Comparison of ENCODE assay signal across 8 cellular contexts in genomic region chr11:72751293-72752087, GRCh38. TPM values are rescaled to one million over a fixed set of nuclear protein-coding genes. Genes with fewer than 3 reads are reported as not detected.
DNase-seq lines count a peak whose midpoint lies in the region; ATAC-seq and TF ChIP-seq lines count a peak whose summit lies in the region.

No MANE protein-coding gene starts in this region.

- no peaks in the 10 kb centered on the region for H3K36me3 ChIP-seq in right atrium auricular region

- CTCF ChIA-PET in WTC11 (lab: Charles Lee) = interaction anchor here (0.6 to 1.3 kb wide), 2 partner anchors 26 to 36 kb away, joined by 3 to 6 read pairs; no protein-coding TSS in a partner anchor

- H3K27me3 Mint-ChIP-seq in WTC11 (ENCODE audit: low read depth) = peaks cover 10% of the 10 kb centered on the region
- no peaks in the 10 kb centered on the region for H3K27me3 Mint-ChIP-seq in stimulated activated naive B cell treated with anti-CD40 and anti-IgM and Interleukin-4, amounts not matched to agents 10 μg/mL and 1 μg/mL and 100 μg/mL, for 72 hours

- no peaks in the 10 kb centered on the region for H3K9me3 Mint-ChIP-seq in WTC11
- no peaks in the 10 kb centered on the region for H3K9me3 Mint-ChIP-seq in stimulated activated naive B cell treated with anti-CD40 and anti-IgM and Interleukin-4, amounts not matched to agents 10 μg/mL and 1 μg/mL and 100 μg/mL, for 72 hours

- peak; percentile 13 for DNase-seq in activated gamma-delta T cell treated with anti-CD3 and anti-CD28 coated beads, Interleukin-2, amount 50 U/mL, for 16 hours (ENCODE audit: low read depth)
- DNase-seq in activated gamma-delta T cell treated with Interleukin-2 at 50 U/mL for 16 hours (no peak), WTC11 (ENCODE audit: low spot score) (no peak), right atrium auricular region (ENCODE audit: low spot score) (no peak), NCI-H1436 treated with DMSO at 0.1 percent for 48 hours (lab: John Stamatoyannopoulos, UW) (no peak), NCI-H524 treated with DMSO at 0.1 percent for 48 hours (lab: John Stamatoyannopoulos, UW) (no peak), GOT3 (lab: John Stamatoyannopoulos, UW) (no peak)
- no peak for DNase-seq in stimulated activated naive B cell treated with anti-CD40 and anti-IgM and Interleukin-4, amounts not matched to agents 10 μg/mL and 1 μg/mL and 100 μg/mL, for 72 hours

- POLR2A ChIA-PET in WTC11 (lab: Charles Lee) = no interaction called here

- no peaks in the 10 kb centered on the region for H3K27me3 ChIP-seq in right atrium auricular region

- H3K27ac ChIP-seq in right atrium auricular region = peak overlapping the region; percentile 24 to 76

- H3K4me1 Mint-ChIP-seq in WTC11 = peaks cover 40% of the 10 kb centered on the region
- peaks cover 47 to 65% of the 10 kb centered on the region in 2 donors for H3K4me1 Mint-ChIP-seq in stimulated activated naive B cell treated with anti-CD40 and anti-IgM and Interleukin-4, amounts not matched to agents 10 μg/mL and 1 μg/mL and 100 μg/mL, for 72 hours

- peaks cover 0 to 24% of the 10 kb centered on the region in 2 donors for H3K4me1 ChIP-seq in right atrium auricular region

- ATAC-seq in WTC11 = no peak; the same call in 1 of the 2 replicates
- ATAC-seq in stimulated activated naive B cell treated with anti-CD40 and anti-IgM and Interleukin-4, amounts not matched to agents 10 μg/mL and 1 μg/mL and 100 μg/mL, for 72 hours (replicated peaks) = peak in 1 of 2 donors; percentile 8

- H3K4me3 Mint-ChIP-seq in WTC11 = peak overlapping the region; percentile 93
- H3K4me3 Mint-ChIP-seq in stimulated activated naive B cell treated with anti-CD40 and anti-IgM and Interleukin-4, amounts not matched to agents 10 μg/mL and 1 μg/mL and 100 μg/mL, for 72 hours = peak overlapping the region; percentile 88 to 91

- TF ChIP-seq CTCF in WTC11 (IDR thresholded peaks at IDR 0.05) (no peak), right atrium auricular region (IDR thresholded peaks at IDR 0.05) (no peak)

- H3K4me3 ChIP-seq in right atrium auricular region = peak overlapping the region; percentile 59 to 60

- H3K36me3 Mint-ChIP-seq in WTC11 = peaks cover 8% of the 10 kb centered on the region; the same call in 1 of the 2 replicates
- H3K36me3 Mint-ChIP-seq in stimulated activated naive B cell treated with anti-CD40 and anti-IgM and Interleukin-4, amounts not matched to agents 10 μg/mL and 1 μg/mL and 100 μg/mL, for 72 hours = peaks cover 3 to 22% of the 10 kb centered on the region in 2 donors

- no peak overlapping the region; the same call in 1 of the 2 replicates for H3K27ac Mint-ChIP-seq in WTC11
- peak overlapping the region; percentile 81 for H3K27ac Mint-ChIP-seq in stimulated activated naive B cell treated with anti-CD40 and anti-IgM and Interleukin-4, amounts not matched to agents 10 μg/mL and 1 μg/mL and 100 μg/mL, for 72 hours

- no peaks in the 10 kb centered on the region for H3K9me3 ChIP-seq in right atrium auricular region

TF ChIP-seq in WTC11, 78 proteins besides CTCF, POLR2A, EP300 and RAD21:
- TF ChIP-seq, protein P1, sequence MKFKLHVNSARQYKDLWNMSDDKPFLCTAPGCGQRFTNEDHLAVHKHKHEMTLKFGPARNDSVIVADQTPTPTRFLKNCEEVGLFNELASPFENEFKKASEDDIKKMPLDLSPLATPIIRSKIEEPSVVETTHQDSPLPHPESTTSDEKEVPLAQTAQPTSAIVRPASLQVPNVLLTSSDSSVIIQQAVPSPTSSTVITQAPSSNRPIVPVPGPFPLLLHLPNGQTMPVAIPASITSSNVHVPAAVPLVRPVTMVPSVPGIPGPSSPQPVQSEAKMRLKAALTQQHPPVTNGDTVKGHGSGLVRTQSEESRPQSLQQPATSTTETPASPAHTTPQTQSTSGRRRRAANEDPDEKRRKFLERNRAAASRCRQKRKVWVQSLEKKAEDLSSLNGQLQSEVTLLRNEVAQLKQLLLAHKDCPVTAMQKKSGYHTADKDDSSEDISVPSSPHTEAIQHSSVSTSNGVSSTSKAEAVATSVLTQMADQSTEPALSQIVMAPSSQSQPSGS (CRISPR knock-in tag; IDR thresholded peaks at IDR 0.05; ENCODE audit: borderline replicate concordance, low read depth) = no peak
- no peak for TF ChIP-seq ZNF219 (CRISPR knock-in tag; IDR thresholded peaks at IDR 0.05; ENCODE audit: borderline replicate concordance)
- TF ChIP-seq, protein P2, sequence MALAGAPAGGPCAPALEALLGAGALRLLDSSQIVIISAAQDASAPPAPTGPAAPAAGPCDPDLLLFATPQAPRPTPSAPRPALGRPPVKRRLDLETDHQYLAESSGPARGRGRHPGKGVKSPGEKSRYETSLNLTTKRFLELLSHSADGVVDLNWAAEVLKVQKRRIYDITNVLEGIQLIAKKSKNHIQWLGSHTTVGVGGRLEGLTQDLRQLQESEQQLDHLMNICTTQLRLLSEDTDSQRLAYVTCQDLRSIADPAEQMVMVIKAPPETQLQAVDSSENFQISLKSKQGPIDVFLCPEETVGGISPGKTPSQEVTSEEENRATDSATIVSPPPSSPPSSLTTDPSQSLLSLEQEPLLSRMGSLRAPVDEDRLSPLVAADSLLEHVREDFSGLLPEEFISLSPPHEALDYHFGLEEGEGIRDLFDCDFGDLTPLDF (CRISPR knock-in tag; IDR thresholded peaks at IDR 0.05) = no peak
- TF ChIP-seq TP53 (CRISPR knock-in tag; IDR thresholded peaks at IDR 0.05) = no peak
- no peak for TF ChIP-seq ZNF263 (CRISPR knock-in tag; IDR thresholded peaks at IDR 0.05; ENCODE audit: low read depth)
- TF ChIP-seq, protein P3, sequence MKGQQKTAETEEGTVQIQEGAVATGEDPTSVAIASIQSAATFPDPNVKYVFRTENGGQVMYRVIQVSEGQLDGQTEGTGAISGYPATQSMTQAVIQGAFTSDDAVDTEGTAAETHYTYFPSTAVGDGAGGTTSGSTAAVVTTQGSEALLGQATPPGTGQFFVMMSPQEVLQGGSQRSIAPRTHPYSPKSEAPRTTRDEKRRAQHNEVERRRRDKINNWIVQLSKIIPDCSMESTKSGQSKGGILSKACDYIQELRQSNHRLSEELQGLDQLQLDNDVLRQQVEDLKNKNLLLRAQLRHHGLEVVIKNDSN (CRISPR knock-in tag; IDR thresholded peaks at IDR 0.05) = no peak
- TF ChIP-seq ZNF512 (CRISPR knock-in tag; IDR thresholded peaks at IDR 0.05; ENCODE audit: borderline replicate concordance) = no peak
- TF ChIP-seq CREB1 (CRISPR knock-in tag; IDR thresholded peaks at IDR 0.05) = no peak
- TF ChIP-seq SP1 (CRISPR knock-in tag; conservative IDR thresholded peaks at IDR 0.05) = no peak
- no peak for TF ChIP-seq FOXJ3 (CRISPR knock-in tag; IDR thresholded peaks at IDR 0.05; ENCODE audit: borderline replicate concordance)
- no peak for TF ChIP-seq ESRRA (CRISPR knock-in tag; IDR thresholded peaks at IDR 0.05; ENCODE audit: borderline replicate concordance)
TF ChIP-seq in WTC11: peak in this region for 0.

RNA-seq across cellular contexts. Expression of gene ARAP1, which starts 0.7 kb away (rescaled TPM):
- 76.4 to 98.8 TPM (median 78.3 TPM) in 3 replicates for total RNA-seq in WTC11 (2021)
- total RNA-seq in right atrium auricular region = 10 to 100 TPM; 74.0 to 83.8 TPM

RNA-seq across cellular contexts. Expression of gene STARD10, which starts 42.4 kb away (rescaled TPM):
- total RNA-seq in WTC11 (2021) = 32.0 to 40.9 TPM (median 36.6 TPM) in 3 replicates
- total RNA-seq in right atrium auricular region = 100 to 1,000 TPM in 1 of 2 donors, 10 to 100 TPM in 1; 77.0 to 112 TPM
